In the genomic region with DNA sequence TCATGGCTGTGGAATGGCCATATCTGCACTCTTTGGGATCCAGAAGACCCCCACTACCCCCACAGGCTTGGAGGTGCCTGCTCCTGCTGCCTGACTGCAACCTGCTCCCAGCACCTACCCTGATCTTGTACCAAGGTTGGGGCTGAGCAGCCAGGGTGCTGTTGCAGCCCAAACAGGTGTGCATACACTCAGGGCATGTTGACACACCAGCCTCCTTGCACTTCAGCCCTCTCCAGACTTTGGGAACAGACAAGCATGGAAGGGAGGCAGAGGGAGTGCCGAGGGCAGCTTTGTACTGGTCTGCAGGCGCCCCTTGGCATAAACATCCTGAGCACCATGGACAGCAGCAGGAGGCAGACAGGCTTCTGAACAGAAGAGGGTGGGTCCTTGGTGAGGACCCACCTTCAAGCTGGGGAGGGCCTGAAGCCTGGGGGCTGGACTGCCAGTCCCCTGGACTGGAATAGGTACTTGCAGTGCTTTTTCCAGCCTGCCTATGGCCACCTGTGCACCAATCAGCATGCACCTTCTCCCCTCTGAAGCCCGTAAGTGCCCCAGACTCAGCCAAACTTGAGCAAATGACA, we compare ENCODE assay signal across 2 cellular contexts.
A peak's percentile ranks its signal among the peaks of the same experiment; 100 is the strongest.
TF ChIP-seq lines count a peak whose summit lies in the region.

No MANE protein-coding gene starts in this region.

TF ChIP-seq in HEK293, 187 proteins besides CTCF, POLR2A, EP300 and RAD21:
- TF ChIP-seq, protein P1, sequence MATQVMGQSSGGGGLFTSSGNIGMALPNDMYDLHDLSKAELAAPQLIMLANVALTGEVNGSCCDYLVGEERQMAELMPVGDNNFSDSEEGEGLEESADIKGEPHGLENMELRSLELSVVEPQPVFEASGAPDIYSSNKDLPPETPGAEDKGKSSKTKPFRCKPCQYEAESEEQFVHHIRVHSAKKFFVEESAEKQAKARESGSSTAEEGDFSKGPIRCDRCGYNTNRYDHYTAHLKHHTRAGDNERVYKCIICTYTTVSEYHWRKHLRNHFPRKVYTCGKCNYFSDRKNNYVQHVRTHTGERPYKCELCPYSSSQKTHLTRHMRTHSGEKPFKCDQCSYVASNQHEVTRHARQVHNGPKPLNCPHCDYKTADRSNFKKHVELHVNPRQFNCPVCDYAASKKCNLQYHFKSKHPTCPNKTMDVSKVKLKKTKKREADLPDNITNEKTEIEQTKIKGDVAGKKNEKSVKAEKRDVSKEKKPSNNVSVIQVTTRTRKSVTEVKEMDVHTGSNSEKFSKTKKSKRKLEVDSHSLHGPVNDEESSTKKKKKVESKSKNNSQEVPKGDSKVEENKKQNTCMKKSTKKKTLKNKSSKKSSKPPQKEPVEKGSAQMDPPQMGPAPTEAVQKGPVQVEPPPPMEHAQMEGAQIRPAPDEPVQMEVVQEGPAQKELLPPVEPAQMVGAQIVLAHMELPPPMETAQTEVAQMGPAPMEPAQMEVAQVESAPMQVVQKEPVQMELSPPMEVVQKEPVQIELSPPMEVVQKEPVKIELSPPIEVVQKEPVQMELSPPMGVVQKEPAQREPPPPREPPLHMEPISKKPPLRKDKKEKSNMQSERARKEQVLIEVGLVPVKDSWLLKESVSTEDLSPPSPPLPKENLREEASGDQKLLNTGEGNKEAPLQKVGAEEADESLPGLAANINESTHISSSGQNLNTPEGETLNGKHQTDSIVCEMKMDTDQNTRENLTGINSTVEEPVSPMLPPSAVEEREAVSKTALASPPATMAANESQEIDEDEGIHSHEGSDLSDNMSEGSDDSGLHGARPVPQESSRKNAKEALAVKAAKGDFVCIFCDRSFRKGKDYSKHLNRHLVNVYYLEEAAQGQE (tag by site-specific recombination; IDR thresholded peaks at IDR 0.05): peak; percentile 89
- TF ChIP-seq, protein P2, sequence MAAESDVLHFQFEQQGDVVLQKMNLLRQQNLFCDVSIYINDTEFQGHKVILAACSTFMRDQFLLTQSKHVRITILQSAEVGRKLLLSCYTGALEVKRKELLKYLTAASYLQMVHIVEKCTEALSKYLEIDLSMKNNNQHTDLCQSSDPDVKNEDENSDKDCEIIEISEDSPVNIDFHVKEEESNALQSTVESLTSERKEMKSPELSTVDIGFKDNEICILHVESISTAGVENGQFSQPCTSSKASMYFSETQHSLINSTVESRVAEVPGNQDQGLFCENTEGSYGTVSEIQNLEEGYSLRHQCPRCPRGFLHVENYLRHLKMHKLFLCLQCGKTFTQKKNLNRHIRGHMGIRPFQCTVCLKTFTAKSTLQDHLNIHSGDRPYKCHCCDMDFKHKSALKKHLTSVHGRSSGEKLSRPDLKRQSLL (tag by site-specific recombination; IDR thresholded peaks at IDR 0.05): no peak

TF ChIP-seq in H1, 55 proteins besides CTCF, POLR2A, EP300 and RAD21:
- no peak for TF ChIP-seq KDM5A (IDR thresholded peaks at IDR 0.05; ENCODE audit: low read length)
- TF ChIP-seq JUN (IDR thresholded peaks at IDR 0.05; ENCODE audit: low read depth, low read length): no peak
- TF ChIP-seq SIX5 (IDR thresholded peaks at IDR 0.05; ENCODE audit: low read depth, low read length): no peak
- TF ChIP-seq SRF (IDR thresholded peaks at IDR 0.05; ENCODE audit: low read depth, low read length): no peak
- no peak for TF ChIP-seq NRF1 (IDR thresholded peaks at IDR 0.05; ENCODE audit: low read depth, low read length)
- TF ChIP-seq SUZ12 (IDR thresholded peaks at IDR 0.05; ENCODE audit: low read length): no peak
- no peak for TF ChIP-seq HDAC6 (IDR thresholded peaks at IDR 0.05; ENCODE audit: low read depth, low read length)
- TF ChIP-seq ZNF274 (IDR thresholded peaks at IDR 0.05; ENCODE audit: borderline replicate concordance, extremely low read depth, low read length): no peak
- TF ChIP-seq CHD1 (IDR thresholded peaks at IDR 0.05; ENCODE audit: low read depth, low read length): no peak
- TF ChIP-seq RXRA (IDR thresholded peaks at IDR 0.05; ENCODE audit: insufficient read depth, low read depth, low read length): no peak
- TF ChIP-seq MAFK (IDR thresholded peaks at IDR 0.05; ENCODE audit: low read depth, low read length): no peak
- no peak for TF ChIP-seq SP4 (IDR thresholded peaks at IDR 0.05; ENCODE audit: low read length)
- no peak for TF ChIP-seq RNF2 (IDR thresholded peaks at IDR 0.05; ENCODE audit: borderline replicate concordance, low read depth, low read length, missing control alignments, poor library complexity, severe bottlenecking)
- no peak for TF ChIP-seq JUND (IDR thresholded peaks at IDR 0.05; ENCODE audit: low read length)
